Comparison of ENCODE assay signal across 8 cellular contexts in the genomic region with DNA sequence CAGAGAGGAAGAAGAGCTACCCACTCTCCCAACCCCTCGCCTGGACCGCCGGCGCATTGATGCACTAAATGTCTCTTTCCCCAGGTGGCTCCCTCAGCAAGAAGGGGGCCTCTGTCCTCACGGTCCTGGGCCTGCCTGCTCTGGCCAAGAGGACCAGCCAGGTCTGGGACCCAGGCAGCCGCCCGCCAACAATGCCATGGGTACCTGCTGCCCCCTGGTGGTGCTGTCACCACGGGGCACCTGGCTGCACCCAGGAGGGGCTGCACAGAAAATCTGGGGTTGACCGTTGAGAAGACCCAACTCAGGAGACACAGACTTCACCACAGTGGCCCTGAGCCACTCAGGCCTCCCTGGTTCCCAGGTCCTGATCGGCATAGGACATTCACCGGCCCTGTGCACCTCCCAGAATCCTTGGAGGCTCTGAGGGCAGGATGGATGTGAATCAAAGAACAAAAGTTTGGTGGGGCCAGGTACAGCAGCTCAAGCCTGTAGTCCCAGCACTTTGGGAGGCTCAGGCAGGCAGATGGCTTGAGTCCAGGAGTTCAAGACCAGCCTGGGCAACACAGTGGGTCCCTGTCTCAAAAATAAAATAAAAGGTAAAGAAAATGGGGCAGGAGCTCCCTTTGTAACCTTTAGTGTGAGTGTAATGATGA. TPM values are rescaled to one million over a fixed set of nuclear protein-coding genes. Genes with fewer than 3 reads are reported as not detected.
DNase-seq lines count a peak whose midpoint lies in the region; ATAC-seq and TF ChIP-seq lines count a peak whose summit lies in the region.

No MANE protein-coding gene starts in this region.

- DNase-seq in H9 (peak; percentile 90), NT2/D1 (ENCODE audit: low read depth, low spot score) (no peak), endodermal cell (peak; percentile 96), mucosa of descending colon (peak; percentile 77 to 89 (median 88))
- DNase-seq in activated CD8-positive, alpha-beta memory T cell treated with anti-CD3 and anti-CD28 coated beads for 48 hours (ENCODE audit: low read depth in 2 of 3, low spot score in 2 of 3) = peak; percentile 40 to 80 (median 70)
- peak; percentile 92 for DNase-seq in stimulated activated CD8-positive, alpha-beta memory T cell treated with anti-CD3 and anti-CD28 coated beads, Interleukin-4, amount 100 ng/mL, for 48 hours

- peaks cover 17 to 25% of the 10 kb centered on the region in 2 experiments for H3K4me1 Mint-ChIP-seq in H9
- H3K4me1 Mint-ChIP-seq in endodermal cell = peaks cover 5% of the 10 kb centered on the region

- H3K9me3 Mint-ChIP-seq in H9 = no peaks in the 10 kb centered on the region
- no peaks in the 10 kb centered on the region for H3K9me3 Mint-ChIP-seq in endodermal cell

- WGBS in H9 (ENCODE audit: extremely low coverage, insufficient read length, low lambda C conversion rate) = no CpG with 5 or more reads among the region's 11 CpGs
- WGBS in endodermal cell (ENCODE audit: insufficient coverage in 1 of 2, insufficient read length in 1 of 2), 2 experiments = 7 to 23% methylated on average over 5 to 11 of the region's 11 CpGs

- H4K20me1 ChIP-seq in BLaER1 (peaks cover 33% of the 10 kb centered on the region), H9 (ENCODE audit: control insufficient read depth, insufficient read depth, insufficient read length) (no peaks in the 10 kb centered on the region)

- no peaks in the 10 kb centered on the region for H3K36me3 Mint-ChIP-seq in H9 (ENCODE audit: insufficient read depth in 1 of 3, low read depth in 3 of 3)
- no peaks in the 10 kb centered on the region for H3K36me3 Mint-ChIP-seq in endodermal cell (ENCODE audit: low read depth)

- H3K4me3 ChIP-seq in BLaER1 = no peak overlapping the region
- H3K4me3 ChIP-seq in NT2/D1 (ENCODE audit: insufficient read length, low read depth) = no peak overlapping the region
- H3K4me3 ChIP-seq in endodermal cell (ENCODE audit: low read length) = no peak overlapping the region
- no peak overlapping the region for H3K4me3 ChIP-seq in mucosa of descending colon

- H4K8ac ChIP-seq in H9 (replicated peaks; ENCODE audit: insufficient read length, low read depth, low read length) = no peak overlapping the region

- no peaks in the 10 kb centered on the region for H3K36me3 ChIP-seq in BLaER1
- H3K36me3 ChIP-seq in NT2/D1 (ENCODE audit: insufficient read depth, insufficient read length, low read length) = peaks cover 5% of the 10 kb centered on the region
- H3K36me3 ChIP-seq in endodermal cell (ENCODE audit: control insufficient read depth, insufficient read depth, low read length) = no peaks in the 10 kb centered on the region
- H3K36me3 ChIP-seq in mucosa of descending colon (ENCODE audit: low read depth) = no peaks in the 10 kb centered on the region

- H3K27ac Mint-ChIP-seq in H9 (no peak overlapping the region), endodermal cell (no peak overlapping the region)

- no peak overlapping the region for H3K18ac ChIP-seq in H9 (ENCODE audit: insufficient read length, low read depth, low read length)

- no peak overlapping the region for H3K4ac ChIP-seq in H9 (ENCODE audit: low read depth, low read length)

- no peak overlapping the region for H3T11ph ChIP-seq in H9 (ENCODE audit: low read length)

- peaks cover 41% of the 10 kb centered on the region for H3K4me1 ChIP-seq in BLaER1
- no peaks in the 10 kb centered on the region for H3K4me1 ChIP-seq in H9 (ENCODE audit: insufficient read depth, low read length)
- peaks cover 25% of the 10 kb centered on the region for H3K4me1 ChIP-seq in NT2/D1 (ENCODE audit: insufficient read depth, insufficient read length)
- peaks cover 10% of the 10 kb centered on the region for H3K4me1 ChIP-seq in endodermal cell (ENCODE audit: control insufficient read depth, insufficient read depth, low read length)
- H3K4me1 ChIP-seq in mucosa of descending colon (ENCODE audit: low read depth) = peaks cover 25% of the 10 kb centered on the region

- H3K9me3 ChIP-seq in BLaER1 = no peaks in the 10 kb centered on the region
- H3K9me3 ChIP-seq in H9 (ENCODE audit: control insufficient read depth, low read depth, low read length) = no peaks in the 10 kb centered on the region
- no peaks in the 10 kb centered on the region for H3K9me3 ChIP-seq in NT2/D1 (ENCODE audit: insufficient read depth, low read length)
- no peaks in the 10 kb centered on the region for H3K9me3 ChIP-seq in endodermal cell (ENCODE audit: control insufficient read depth, low read length)
- no peaks in the 10 kb centered on the region for H3K9me3 ChIP-seq in mucosa of descending colon

- no peak overlapping the region for H3K56ac ChIP-seq in H9 (ENCODE audit: insufficient read length, low read depth, low read length)

- H2BK5ac ChIP-seq in H9 (ENCODE audit: insufficient read length, low read length) = no peak overlapping the region

- no peak overlapping the region for H3K14ac ChIP-seq in H9 (ENCODE audit: insufficient read depth, low read length)

- no peak overlapping the region for H4K5ac ChIP-seq in H9 (ENCODE audit: insufficient read length, low read depth, low read length)

- H3K27me3 Mint-ChIP-seq in H9 (ENCODE audit: low read depth) = peaks cover 7% of the 10 kb centered on the region
- no peaks in the 10 kb centered on the region for H3K27me3 Mint-ChIP-seq in endodermal cell (ENCODE audit: insufficient read depth)

- no peak overlapping the region for H2AK5ac ChIP-seq in H9 (ENCODE audit: insufficient read length, low read length)

- no peak overlapping the region for H2BK15ac ChIP-seq in H9 (ENCODE audit: low read depth, low read length)

- peaks cover 12% of the 10 kb centered on the region; the same call in 1 of the 2 replicates for H3K79me2 ChIP-seq in H9 (ENCODE audit: insufficient read depth, low read length)

- H2BK120ac ChIP-seq in H9 (ENCODE audit: low read depth, low read length, poor library complexity, severe bottlenecking) = no peak overlapping the region

- peak overlapping the region; percentile 36 to 53; a peak in 4 of 5 replicates for H3K4me3 Mint-ChIP-seq in H9
- H3K4me3 Mint-ChIP-seq in endodermal cell = peak overlapping the region; percentile 26

- H4K91ac ChIP-seq in H9 (ENCODE audit: insufficient read length, low read depth, low read length) = no peak overlapping the region

- H3K4me2 ChIP-seq in BLaER1 (peak overlapping the region; percentile 100), H9 (ENCODE audit: insufficient read depth, insufficient read length, low read length) (no peak overlapping the region)

- H2BK20ac ChIP-seq in H9 (ENCODE audit: low read depth, low read length, poor library complexity, severe bottlenecking) = no peak overlapping the region

- H2AFZ ChIP-seq in H9 (ENCODE audit: low read length) = no peak overlapping the region

- H3K79me1 ChIP-seq in H9 (ENCODE audit: insufficient read depth, low read depth, low read length, poor library complexity, severe bottlenecking) = peaks cover 4% of the 10 kb centered on the region

- no peak overlapping the region for H3K9ac ChIP-seq in BLaER1
- no peak overlapping the region for H3K9ac ChIP-seq in H9 (ENCODE audit: extremely low read depth, insufficient read length, low read length)
- H3K9ac ChIP-seq in NT2/D1 (ENCODE audit: insufficient read length, low read depth) = peak overlapping the region; percentile 63
- no peak overlapping the region for H3K9ac ChIP-seq in endodermal cell (ENCODE audit: extremely low read depth, low read length, poor library complexity, severe bottlenecking)

- TF ChIP-seq CTCF in H9 (conservative IDR thresholded peaks at IDR 0.05) (peak; percentile 98), endodermal cell (conservative IDR thresholded peaks at IDR 0.05) (peak; percentile 98), mucosa of descending colon (IDR thresholded peaks at IDR 0.05) (peak; percentile 96)

- H3K23ac ChIP-seq in H9 (ENCODE audit: insufficient read length, low read depth, low read length) = no peak overlapping the region

- H3K27ac ChIP-seq in BLaER1 (no peak overlapping the region), H9 (ENCODE audit: insufficient read length, low read depth, low read length) (no peak overlapping the region), endodermal cell (ENCODE audit: low read depth, low read length) (no peak overlapping the region)

- no peaks in the 10 kb centered on the region for H3K27me3 ChIP-seq in BLaER1
- H3K27me3 ChIP-seq in H9 (ENCODE audit: insufficient read depth, low read length) = no peaks in the 10 kb centered on the region
- peaks cover 2% of the 10 kb centered on the region for H3K27me3 ChIP-seq in NT2/D1 (ENCODE audit: insufficient read depth, insufficient read length)
- H3K27me3 ChIP-seq in endodermal cell (ENCODE audit: control insufficient read depth, insufficient read depth, low read length, poor library complexity, severe bottlenecking) = no peaks in the 10 kb centered on the region

- peaks cover 15% of the 10 kb centered on the region for H3K23me2 ChIP-seq in H9 (ENCODE audit: insufficient read length, low read depth, low read length, poor library complexity, severe bottlenecking)

- no peak overlapping the region for H2BK12ac ChIP-seq in H9 (ENCODE audit: insufficient read length, low read depth, low read length)

- intact Hi-C loops in mucosa of descending colon (cut with DNase I, micrococcal nuclease) = loop anchor here (5.0 kb wide), 1 partner anchor 202 kb away; no protein-coding TSS in a partner anchor

- ATAC-seq in mucosa of descending colon = peak; percentile 58
- ATAC-seq in GM19452 (IDR thresholded peaks at IDR 0.05; ENCODE audit: unreplicated experiment) = no peak

RNA-seq across cellular contexts. Expression of a gene that starts 2.4 kb away (rescaled TPM):
- 58.7 and 58.9 TPM in 2 replicates for total RNA-seq in H9 (2021)
- total RNA-seq in endodermal cell = 10 to 100 TPM; 29.8 to 35.9 TPM
- 35.5 TPM for polyA plus RNA-seq in endodermal cell (2013, experiment 1 of 2)
- polyA plus RNA-seq in endodermal cell (2013, experiment 2 of 2) = 31.9 TPM
- 10 to 100 TPM; 29.4 to 34.8 (median 34.5) TPM for total RNA-seq in mucosa of descending colon

RNA-seq across cellular contexts. Expression of a gene that starts 30.8 kb away (rescaled TPM):
- total RNA-seq in H9 (2021) (16.4 and 17.8 TPM in 2 replicates), endodermal cell (10 to 100 TPM; 19.0 to 26.5 TPM), mucosa of descending colon (10 to 100 TPM in 1 of 3 donors, 1 to 10 TPM in 2; 3.6 to 17.6 (median 4.9) TPM)
- 24.2 TPM for polyA plus RNA-seq in endodermal cell (2013, experiment 1 of 2)
- 19.7 TPM for polyA plus RNA-seq in endodermal cell (2013, experiment 2 of 2)
